14 cellular contexts compared by ENCODE assay signal in the genomic region with DNA sequence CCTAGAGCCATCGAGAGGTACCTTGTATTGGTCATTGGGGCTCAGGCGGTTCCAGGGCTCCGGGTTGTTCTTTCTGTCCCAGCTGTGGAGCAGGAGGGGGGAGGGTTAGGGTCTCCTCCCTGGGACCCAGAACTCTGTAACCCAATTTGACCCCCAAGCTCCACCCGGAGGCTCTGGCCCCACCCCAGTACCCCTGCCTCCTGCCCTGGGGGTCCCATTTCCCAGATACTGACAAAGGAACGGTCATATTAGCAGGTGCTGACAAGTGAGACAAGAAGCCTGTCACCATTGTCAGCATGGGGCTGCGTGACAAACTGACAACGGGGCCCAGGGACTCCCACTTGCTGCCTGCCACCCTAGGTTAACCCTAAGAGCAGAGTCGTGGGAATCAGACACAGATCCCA. TPM values are rescaled to one million over a fixed set of nuclear protein-coding genes. Genes with fewer than 3 reads are reported as not detected.
DNase-seq lines count a peak whose midpoint lies in the region; ATAC-seq and TF ChIP-seq lines count a peak whose summit lies in the region.
"Had no signal": no experiment of that assay in that cellular context is flagged by ENCODE, and none has a peak within 500 bp of the region (broad histone marks: within the 10 kb centered on the region; RNA-seq: fewer than 3 reads in every experiment).

No MANE protein-coding gene starts in this region.

- 100% methylated on average over 5 of the region's 8 CpGs for WGBS in SK-N-SH (ENCODE audit: low lambda C conversion rate)

- TF ChIP-seq CTCF in C4-2B (conservative IDR thresholded peaks at IDR 0.05) (no peak), OCI-LY1 (IDR thresholded peaks at IDR 0.05; ENCODE audit: low read length) (no peak), fibroblast of lung (conservative IDR thresholded peaks at IDR 0.05 in 1 of 2, IDR thresholded peaks at IDR 0.05 in 1 of 2; ENCODE audit: low read depth in 1 of 2, low read length in 2 of 2) (no peak), gastrocnemius medialis (IDR thresholded peaks at IDR 0.05 in 4 of 5, conservative IDR thresholded peaks at IDR 0.05 in 1 of 5) (no peak), SK-N-SH (IDR thresholded peaks at IDR 0.05) (no peak)

- H3K9ac ChIP-seq in OCI-LY1 (ENCODE audit: low read length) (peak overlapping the region; percentile 58; the same call in 1 of the 2 replicates), fibroblast of lung (ENCODE audit: insufficient read depth, low read length) (peak overlapping the region; percentile 0), SK-N-SH (no peak overlapping the region)

- no peak for TF ChIP-seq RAD21 in SK-N-SH (IDR thresholded peaks at IDR 0.05; ENCODE audit: low read length)

- H3K36me3 ChIP-seq in OCI-LY1 (ENCODE audit: insufficient read depth, low read length): peaks cover 49% of the 10 kb centered on the region
- peaks cover 30% of the 10 kb centered on the region for H3K36me3 ChIP-seq in fibroblast of lung (ENCODE audit: control insufficient read depth, insufficient read depth, low read length)
- peaks cover 0 to 18% of the 10 kb centered on the region in 2 donors for H3K36me3 ChIP-seq in gastrocnemius medialis
- H3K36me3 ChIP-seq in SK-N-SH (replicated peaks in 1 of 2; ENCODE audit: control insufficient read depth in 1 of 2, insufficient read depth in 2 of 2, low read length in 1 of 2): peaks cover 22 to 37% of the 10 kb centered on the region in 2 experiments

- H3F3A ChIP-seq in OCI-LY1 (ENCODE audit: insufficient read depth, low read length): peaks cover 8% of the 10 kb centered on the region; the same call in 1 of the 2 replicates
- H3F3A ChIP-seq in SK-N-SH (replicated peaks; ENCODE audit: insufficient read depth): peaks cover 9% of the 10 kb centered on the region

- peak overlapping the region; percentile 62; the same call in 1 of the 2 replicates for H3K4me2 ChIP-seq in OCI-LY1 (ENCODE audit: low read length)
- H3K4me2 ChIP-seq in fibroblast of lung (ENCODE audit: extremely low read depth, insufficient read depth, low read length): no peak overlapping the region
- no peak overlapping the region for H3K4me2 ChIP-seq in SK-N-SH

- H3K4me3 ChIP-seq in OCI-LY1 (ENCODE audit: low read depth, low read length, poor library complexity, severe bottlenecking): peak overlapping the region; percentile 50
- no peak overlapping the region for H3K4me3 ChIP-seq in fibroblast of lung (replicated peaks in 1 of 4; ENCODE audit: control extremely low read depth in 1 of 4, insufficient read depth in 1 of 4, low read depth in 3 of 4, low read length in 4 of 4)
- H3K4me3 ChIP-seq in gastrocnemius medialis: peak overlapping the region in 3 of 4 donors; percentile 17 to 43 (median 27)
- no peak overlapping the region for H3K4me3 ChIP-seq in SK-N-SH (ENCODE audit: low read depth in 2 of 2, low read length in 1 of 2)
- H3K4me3 ChIP-seq: SJCRH30 had no signal

- DNase-seq in fibroblast of lung (ENCODE audit: low read depth in 2 of 2) (no peak), gastrocnemius medialis (no peak), SK-N-SH (no peak), midbrain (lab: John Stamatoyannopoulos, UW) (no peak)
- DNase-seq in activated effector memory CD4-positive, alpha-beta T cell treated with anti-CD3 and anti-CD28 coated beads, Interleukin-2, amount 50 U/mL, for 16 hours: no peak
- DNase-seq in activated naive CD4-positive, alpha-beta T cell treated with anti-CD3 and anti-CD28 coated beads, Interleukin-2, amount 50 U/mL, for 16 hours: no peak
- DNase-seq: activated naive CD4-positive, alpha-beta T cell; C1 segment of cervical spinal cord; central memory CD4-positive, alpha-beta T cell; hippocampal formation had no signal

- H3K4me1 ChIP-seq in OCI-LY1 (ENCODE audit: insufficient read depth, low read length, severe bottlenecking) (peaks cover 94% of the 10 kb centered on the region), fibroblast of lung (ENCODE audit: control insufficient read depth, extremely low read depth, insufficient read depth, low read length) (peaks cover 46% of the 10 kb centered on the region), gastrocnemius medialis (peaks cover 15 to 24% of the 10 kb centered on the region in 2 donors), SK-N-SH (ENCODE audit: control insufficient read depth in 1 of 2, insufficient read depth in 2 of 2, low read depth in 1 of 2, low read length in 1 of 2) (peaks cover 2 to 39% of the 10 kb centered on the region in 2 experiments; a peak in 2 of 4 replicates)

- H3K27ac ChIP-seq in C4-2B (peak overlapping the region; percentile 6; the same call in 1 of the 2 replicates), OCI-LY1 (ENCODE audit: low read depth, low read length, poor library complexity, severe bottlenecking) (peak overlapping the region; percentile 97), fibroblast of lung (ENCODE audit: insufficient read depth, low read length) (no peak overlapping the region), gastrocnemius medialis (peak overlapping the region; percentile 41 to 68 (median 60)), SK-N-SH (ENCODE audit: low read depth in 2 of 2, low read length in 1 of 2) (no peak overlapping the region)
- H3K27ac ChIP-seq: HL-60, SJCRH30 had no signal

- POLR2A ChIA-PET in SK-N-SH (lab: Yijun Ruan, JAX): interaction anchor here (1.0 kb wide), 1 partner anchor 277 kb away, joined by 3 read pairs; no protein-coding TSS in a partner anchor

- H2AFZ ChIP-seq in OCI-LY1 (ENCODE audit: low read length) (no peak overlapping the region), fibroblast of lung (ENCODE audit: low read length) (no peak overlapping the region), SK-N-SH (ENCODE audit: low read depth) (no peak overlapping the region)

- in situ Hi-C loops in gastrocnemius medialis (cut with MboI; ENCODE audit: low sequenced_read_pairs in 4 of 4): no loop called here

- H3K9me2 ChIP-seq in OCI-LY1 (ENCODE audit: low read depth, low read length) (no peaks in the 10 kb centered on the region), SK-N-SH (no peaks in the 10 kb centered on the region)

- no peaks in the 10 kb centered on the region for H3K9me3 ChIP-seq in OCI-LY1 (ENCODE audit: low read length)
- H3K9me3 ChIP-seq in fibroblast of lung (ENCODE audit: control insufficient read depth, insufficient read depth, low read depth, low read length): no peaks in the 10 kb centered on the region
- H3K9me3 ChIP-seq in gastrocnemius medialis: no peaks in the 10 kb centered on the region
- no peaks in the 10 kb centered on the region for H3K9me3 ChIP-seq in SK-N-SH
- H3K9me3 ChIP-seq: SJCRH30 had no signal

- H3K27me3 ChIP-seq in OCI-LY1 (ENCODE audit: insufficient read depth, low read length): no peaks in the 10 kb centered on the region
- peaks cover 2% of the 10 kb centered on the region for H3K27me3 ChIP-seq in fibroblast of lung (ENCODE audit: control insufficient read depth, insufficient read depth, low read length)
- peaks cover 17 to 21% (median 19%) of the 10 kb centered on the region in 3 donors for H3K27me3 ChIP-seq in gastrocnemius medialis
- peaks cover 3% of the 10 kb centered on the region; the same call in 1 of the 2 replicates for H3K27me3 ChIP-seq in SK-N-SH (ENCODE audit: insufficient read depth)
- H3K27me3 ChIP-seq: SJCRH30 had no signal

- CTCF ChIA-PET in SK-N-SH (lab: Yijun Ruan, JAX): interaction anchor here (11.9 to 31.5 kb wide), 2 partner anchors 8 to 23 kb away, joined by 271 to 937 read pairs; partner anchors contain the start of genes NXPH4 and SHMT2

- H3K79me2 ChIP-seq in OCI-LY1 (ENCODE audit: insufficient read depth, low read length) (peaks cover 6% of the 10 kb centered on the region), fibroblast of lung (ENCODE audit: control insufficient read depth, insufficient read depth, low read length) (peaks cover 17% of the 10 kb centered on the region), SK-N-SH (ENCODE audit: insufficient read depth) (peaks cover 15% of the 10 kb centered on the region)

- no peak for TF ChIP-seq EP300 in SK-N-SH (IDR thresholded peaks at IDR 0.05; ENCODE audit: borderline replicate concordance in 1 of 2, low read depth in 1 of 2, low read length in 1 of 2)

- intact Hi-C loops in gastrocnemius medialis (cut with DNase I; ENCODE audit: low total_unique reads): no loop called here

- no peaks in the 10 kb centered on the region for H4K20me1 ChIP-seq in OCI-LY1 (ENCODE audit: insufficient read depth, low read length)
- peaks cover 2% of the 10 kb centered on the region for H4K20me1 ChIP-seq in fibroblast of lung (ENCODE audit: control insufficient read depth, extremely low read depth, insufficient read depth, low read length)
- no peaks in the 10 kb centered on the region for H4K20me1 ChIP-seq in SK-N-SH (ENCODE audit: insufficient read depth)

- no peak for TF ChIP-seq POLR2A in gastrocnemius medialis (IDR thresholded peaks at IDR 0.05)

- ATAC-seq in gastrocnemius medialis: no peak

RNA-seq across cellular contexts. Expression of gene SHMT2, which starts 6.2 kb away (rescaled TPM):
- total RNA-seq in fibroblast of lung (358 and 380 TPM in 2 replicates), gastrocnemius medialis (100 to 1,000 TPM in 1 of 4 donors, 10 to 100 TPM in 3; 41.3 to 107 (median 46.4) TPM)
- polyA plus RNA-seq in fibroblast of lung (139 and 154 TPM in 2 replicates), SK-N-SH (2012; rRNA removed) (181 and 204 TPM in 2 replicates)
- polyA plus RNA-seq in fibroblast of lung (2012): 144 and 150 TPM in 2 replicates
- 360 and 376 TPM in 2 replicates for polyA minus RNA-seq in fibroblast of lung (ENCODE audit: low replicate concordance)
- polyA plus RNA-seq in SK-N-SH (2012; cell fraction: cytosol; rRNA removed): 86.1 and 133 TPM in 2 replicates
- 206 and 207 TPM in 2 replicates for polyA plus RNA-seq in SK-N-SH (2012; cell fraction: nucleus; rRNA removed)

RNA-seq across cellular contexts. Expression of gene STAC3, which starts 15.3 kb away (rescaled TPM):
- total RNA-seq in fibroblast of lung: 0.26 and 0.33 TPM in 2 replicates
- 0.18 and 0.33 TPM in 2 replicates for polyA plus RNA-seq in fibroblast of lung
- 0.38 and 0.51 TPM in 2 replicates for polyA plus RNA-seq in fibroblast of lung (2012)
- 1.4 TPM in 1 of 2 replicates, not detected in the other for polyA minus RNA-seq in fibroblast of lung (ENCODE audit: low replicate concordance)
- 1,000 to 10,000 TPM in 2 of 4 donors, 100 to 1,000 TPM in 2; 459 to 1,596 (median 855) TPM for total RNA-seq in gastrocnemius medialis
- 0.63 and 0.76 TPM in 2 replicates for polyA plus RNA-seq in SK-N-SH (2012; rRNA removed)
- polyA plus RNA-seq in SK-N-SH (2012; cell fraction: cytosol; rRNA removed): 0.38 and 0.51 TPM in 2 replicates
- polyA plus RNA-seq in SK-N-SH (2012; cell fraction: nucleus; rRNA removed): 5.4 and 7.1 TPM in 2 replicates

RNA-seq across cellular contexts. Expression of gene NXPH4, which starts 19.1 kb away (rescaled TPM):
- total RNA-seq in fibroblast of lung (0.50 and 1.0 TPM in 2 replicates), gastrocnemius medialis (not detected)
- polyA plus RNA-seq in fibroblast of lung (0.30 and 1.9 TPM in 2 replicates), SK-N-SH (2012; rRNA removed) (0.18 and 0.31 TPM in 2 replicates)
- 1.6 and 10.2 TPM in 2 replicates for polyA plus RNA-seq in fibroblast of lung (2012)
- 1.0 and 12.0 TPM in 2 replicates for polyA minus RNA-seq in fibroblast of lung (ENCODE audit: low replicate concordance)
- polyA plus RNA-seq in SK-N-SH (2012; cell fraction: cytosol; rRNA removed): 0.12 and 0.24 TPM in 2 replicates
- polyA plus RNA-seq in SK-N-SH (2012; cell fraction: nucleus; rRNA removed): 0.25 and 0.45 TPM in 2 replicates

Comparison
In these comparisons a context has a peak if more than half of its experiments do, and no peak if none do; other contexts are left out.
1. H3K27ac ChIP-seq: peak in C4-2B (single experiment), OCI-LY1 (single experiment) and gastrocnemius medialis (4 of 4); none in fibroblast of lung (single experiment) and SK-N-SH (0 of 2).
2. H3K4me3 ChIP-seq: peak in OCI-LY1 (single experiment) and gastrocnemius medialis (3 of 4); none in fibroblast of lung (0 of 4) and SK-N-SH (0 of 2).
3. RNA of gene STAC3, which starts 15.3 kb away (total RNA-seq): 459 to 1,596 TPM in gastrocnemius medialis; 0.26 to 0.33 TPM in fibroblast of lung; every median in the first group is over 100 times any median in the second.